ENCODE assay signal across 16 cellular contexts in genomic region chr2:73081181-73081671, GRCh38.
"Had no signal": no experiment of that assay in that cellular context is flagged by ENCODE, and none has a peak within 500 bp of the region (broad histone marks: within the 10 kb centered on the region; RNA-seq: fewer than 3 reads in every experiment).

No MANE protein-coding gene starts in this region.

- H3K4me3 Mint-ChIP-seq: activated naive CD8-positive, alpha-beta T cell treated with anti-CD3 and anti-CD28 coated beads for 36 hours; activated T-helper 1 cell treated with anti-CD3 and anti-CD28 coated beads, Interleukin-12 subunit alpha, Interleukin-12 subunit beta, Interleukin-2, Interleukin-4 antibody, amounts not matched to agents 30 ng/mL and 10 ng/mL and 1 ng/mL, durations not matched to agents 14 hours and 24 hours and 36 hours; immature natural killer cell; stimulated activated naive CD8-positive, alpha-beta T cell treated with anti-CD3 and anti-CD28 coated beads, Interleukin-15, amount 100 ng/mL, for 72 hours; T-helper 2 cell treated with Interferon-gamma antibody and Interleukin-4, amounts not matched to agents 5 μg/mL and 100 μg/mL, for 36 hours; type B pancreatic cell had no signal

- H3K4me3 ChIP-seq: body of pancreas, colonic mucosa, esophagus squamous epithelium, lower lobe of right lung, right lobe of liver, smooth muscle cell had no signal

- H3K9me3 ChIP-seq: body of pancreas, colonic mucosa, esophagus squamous epithelium, lower lobe of right lung, right lobe of liver had no signal

- H3K36me3 Mint-ChIP-seq: activated naive CD8-positive, alpha-beta T cell treated with anti-CD3 and anti-CD28 coated beads for 36 hours; immature natural killer cell had no signal

- H3K4me1 ChIP-seq: colonic mucosa, lower lobe of right lung had no signal

- H3K27ac ChIP-seq: body of pancreas, colonic mucosa, esophagus squamous epithelium, lower lobe of right lung, right lobe of liver had no signal

- H3K27me3 ChIP-seq: body of pancreas, colonic mucosa, esophagus squamous epithelium, right lobe of liver had no signal

- H3K27me3 Mint-ChIP-seq: activated naive CD8-positive, alpha-beta T cell treated with anti-CD3 and anti-CD28 coated beads for 36 hours; stimulated activated naive CD8-positive, alpha-beta T cell treated with anti-CD3 and anti-CD28 coated beads, Interleukin-15, amount 100 ng/mL, for 72 hours; type B pancreatic cell had no signal

- DNase-seq: activated CD4-positive, alpha-beta T cell treated with anti-CD3 and anti-CD28 coated beads, Interleukin-2, amount 50 U/mL, for 1 hour; activated CD8-positive, alpha-beta memory T cell treated with anti-CD3 and anti-CD28 coated beads for 24 hours; activated naive CD8-positive, alpha-beta T cell treated with anti-CD3 and anti-CD28 coated beads for 36 hours; amygdala; body of pancreas; colonic mucosa; effector CD4-positive, alpha-beta T cell; esophagus squamous epithelium; immature natural killer cell; lower lobe of right lung; stimulated activated naive CD8-positive, alpha-beta T cell treated with anti-CD3 and anti-CD28 coated beads, Interleukin-15, amount 100 ng/mL, for 72 hours had no signal

- H3K36me3 ChIP-seq: colonic mucosa, right lobe of liver had no signal

- H3K4me1 Mint-ChIP-seq: activated naive CD8-positive, alpha-beta T cell treated with anti-CD3 and anti-CD28 coated beads for 36 hours had no signal

- H3K27ac Mint-ChIP-seq: activated naive CD8-positive, alpha-beta T cell treated with anti-CD3 and anti-CD28 coated beads for 36 hours; activated T-helper 1 cell treated with anti-CD3 and anti-CD28 coated beads, Interleukin-12 subunit alpha, Interleukin-12 subunit beta, Interleukin-2, Interleukin-4 antibody, amounts not matched to agents 30 ng/mL and 10 ng/mL and 1 ng/mL, durations not matched to agents 14 hours and 24 hours and 36 hours; immature natural killer cell; stimulated activated naive CD8-positive, alpha-beta T cell treated with anti-CD3 and anti-CD28 coated beads, Interleukin-15, amount 100 ng/mL, for 72 hours; T-helper 2 cell treated with Interferon-gamma antibody and Interleukin-4, amounts not matched to agents 5 μg/mL and 100 μg/mL, for 36 hours; type B pancreatic cell had no signal

- H3K4me2 ChIP-seq: smooth muscle cell had no signal

- H3K9me3 Mint-ChIP-seq: activated naive CD8-positive, alpha-beta T cell treated with anti-CD3 and anti-CD28 coated beads for 36 hours; activated T-helper 1 cell treated with anti-CD3 and anti-CD28 coated beads, Interleukin-12 subunit alpha, Interleukin-12 subunit beta, Interleukin-2, Interleukin-4 antibody, amounts not matched to agents 30 ng/mL and 10 ng/mL and 1 ng/mL, durations not matched to agents 14 hours and 24 hours and 36 hours; immature natural killer cell; stimulated activated naive CD8-positive, alpha-beta T cell treated with anti-CD3 and anti-CD28 coated beads, Interleukin-15, amount 100 ng/mL, for 72 hours; T-helper 2 cell treated with Interferon-gamma antibody and Interleukin-4, amounts not matched to agents 5 μg/mL and 100 μg/mL, for 36 hours; type B pancreatic cell had no signal
